In the genomic region with DNA sequence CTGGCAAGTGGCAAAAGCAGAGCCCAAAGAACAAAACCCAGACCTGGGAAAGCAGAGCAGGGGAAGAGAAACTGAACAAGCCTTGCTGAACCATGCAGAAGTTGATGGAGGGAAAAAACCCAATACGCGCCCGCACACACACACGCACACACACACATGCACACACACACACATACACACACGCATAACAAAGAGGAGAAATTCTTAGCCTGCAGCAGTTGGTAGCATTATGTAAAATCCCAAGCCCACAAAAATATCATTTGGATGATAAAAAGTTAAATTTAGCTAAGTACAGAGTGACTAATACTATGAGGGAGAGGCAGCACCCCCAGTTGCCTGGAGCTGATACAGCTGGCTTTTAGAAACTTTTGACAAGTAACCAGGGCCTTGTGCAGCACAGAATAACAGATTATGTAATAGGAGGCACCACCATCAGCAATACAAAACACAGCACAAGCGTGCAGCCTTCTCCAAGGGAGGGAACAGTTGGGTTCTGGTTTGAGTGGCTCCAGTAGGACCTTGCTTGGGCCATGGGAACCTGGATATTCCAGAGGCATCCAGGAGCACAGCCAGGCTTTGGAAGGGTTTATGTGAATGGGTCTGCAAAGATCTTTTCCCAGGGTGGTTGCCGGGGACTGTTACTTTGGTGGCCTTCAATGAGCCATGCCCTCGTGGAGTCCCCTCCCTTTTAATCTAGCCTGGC, we compare ENCODE assay signal across 8 cellular contexts. TPM values are rescaled to one million over a fixed set of nuclear protein-coding genes. Genes with fewer than 3 reads are reported as not detected.
A peak's percentile ranks its signal among the peaks of the same experiment; 100 is the strongest.
DNase-seq lines count a peak whose midpoint lies in the region; TF ChIP-seq lines count a peak whose summit lies in the region.

No MANE protein-coding gene starts in this region.

- H3K27me3 ChIP-seq in OCI-LY1 (ENCODE audit: insufficient read depth, low read length) (no peaks in the 10 kb centered on the region), esophagus (ENCODE audit: control insufficient read depth in 1 of 2, insufficient read depth in 2 of 2, low read length in 2 of 2) (no peaks in the 10 kb centered on the region), osteoblast (ENCODE audit: insufficient read depth, low read length) (no peaks in the 10 kb centered on the region)

- peaks cover 63% of the 10 kb centered on the region for H3K79me2 ChIP-seq in OCI-LY1 (ENCODE audit: insufficient read depth, low read length)
- peaks cover 33% of the 10 kb centered on the region for H3K79me2 ChIP-seq in osteoblast (ENCODE audit: insufficient read depth, low read length)

- H2AFZ ChIP-seq in OCI-LY1 (ENCODE audit: low read length) = no peak overlapping the region
- H2AFZ ChIP-seq in osteoblast (ENCODE audit: low read length) = no peak overlapping the region

- DNase-seq in EH (ENCODE audit: low read depth) (peak; percentile 96), osteoblast (ENCODE audit: insufficient read length, low spot score, missing footprints) (peak; percentile 94), NCI-H526 (lab: John Stamatoyannopoulos, UW) (no peak), retina (no peak), NCI-H2081 treated with DMSO at 0.1 percent for 48 hours (lab: John Stamatoyannopoulos, UW) (no peak), GM13976 (ENCODE audit: low spot score) (no peak)

- H3K9me3 ChIP-seq in OCI-LY1 (ENCODE audit: low read length) = no peaks in the 10 kb centered on the region
- no peaks in the 10 kb centered on the region for H3K9me3 ChIP-seq in esophagus (ENCODE audit: control insufficient read depth in 2 of 2, insufficient read depth in 1 of 2, low read depth in 1 of 2, low read length in 1 of 2)
- no peaks in the 10 kb centered on the region for H3K9me3 ChIP-seq in osteoblast (ENCODE audit: low read depth, low read length)

- no peaks in the 10 kb centered on the region for H3K9me2 ChIP-seq in OCI-LY1 (ENCODE audit: low read depth, low read length)

- TF ChIP-seq CTCF in OCI-LY1 (IDR thresholded peaks at IDR 0.05; ENCODE audit: low read length) (no peak), osteoblast (IDR thresholded peaks at IDR 0.05; ENCODE audit: extremely low read depth, low read depth, low read length) (no peak), GM13976 (IDR thresholded peaks at IDR 0.05; ENCODE audit: borderline replicate concordance, control extremely low read depth, extremely low read depth, insufficient read depth, missing control alignments) (no peak)

- H3K36me3 ChIP-seq in OCI-LY1 (ENCODE audit: insufficient read depth, low read length) = peaks cover 27% of the 10 kb centered on the region; the same call in 1 of the 2 replicates
- H3K36me3 ChIP-seq in esophagus (ENCODE audit: control insufficient read depth in 2 of 2, insufficient read depth in 2 of 2, low read length in 1 of 2) = no peaks in the 10 kb centered on the region
- H3K36me3 ChIP-seq in osteoblast (ENCODE audit: insufficient read depth, low read length) = no peaks in the 10 kb centered on the region

- H4K20me1 ChIP-seq in OCI-LY1 (ENCODE audit: insufficient read depth, low read length) (no peaks in the 10 kb centered on the region), osteoblast (ENCODE audit: insufficient read depth, low read length) (peaks cover 42% of the 10 kb centered on the region)

- H3F3A ChIP-seq in OCI-LY1 (ENCODE audit: insufficient read depth, low read length) = no peaks in the 10 kb centered on the region; the same call in 1 of the 2 replicates

- WGBS in esophagus, 2 donors = 32 to 48% methylated on average over 8 of the region's 8 CpGs

- H3K4me1 ChIP-seq in OCI-LY1 (ENCODE audit: insufficient read depth, low read length, severe bottlenecking) (peaks cover 95% of the 10 kb centered on the region), esophagus (ENCODE audit: control insufficient read depth in 2 of 2, insufficient read depth in 2 of 2, low read length in 1 of 2) (peaks cover 13 to 16% of the 10 kb centered on the region in 2 donors), osteoblast (ENCODE audit: insufficient read depth, low read length) (peaks cover 34% of the 10 kb centered on the region)

- in situ Hi-C loops in GM13976 (cut with MboI; ENCODE audit: low sequenced_read_pairs, unreplicated experiment) = no loop called here

- peak overlapping the region; percentile 100 for H3K27ac ChIP-seq in OCI-LY1 (ENCODE audit: low read depth, low read length, poor library complexity, severe bottlenecking)
- peak overlapping the region; percentile 49 to 85 for H3K27ac ChIP-seq in esophagus (ENCODE audit: low read depth in 2 of 2, low read length in 1 of 2)
- peak overlapping the region; percentile 50 for H3K27ac ChIP-seq in osteoblast (ENCODE audit: low read depth, low read length)

- H3K9ac ChIP-seq in OCI-LY1 (ENCODE audit: low read length) = peak overlapping the region; percentile 34

- peak overlapping the region; percentile 10 for H3K4me3 ChIP-seq in OCI-LY1 (ENCODE audit: low read depth, low read length, poor library complexity, severe bottlenecking)
- H3K4me3 ChIP-seq in esophagus (ENCODE audit: low read depth in 1 of 2, low read length in 2 of 2) = no peak overlapping the region
- peak overlapping the region; percentile 15 for H3K4me3 ChIP-seq in osteoblast (ENCODE audit: insufficient read depth, low read length)

- H3K4me2 ChIP-seq in OCI-LY1 (ENCODE audit: low read length) (peak overlapping the region; percentile 17), osteoblast (ENCODE audit: insufficient read depth, low read length) (peak overlapping the region; percentile 72)

RNA-seq across cellular contexts. Expression of gene PITPNM2, which starts 35.3 kb away (rescaled TPM):
- polyA plus RNA-seq in esophagus = 1 to 10 TPM; 4.1 to 7.8 TPM
- 3.3 and 6.5 TPM in 2 replicates for total RNA-seq in osteoblast

Comparison
In these comparisons a context has a peak if more than half of its experiments do, and no peak if none do; other contexts are left out.
1. DNase-seq: peak in EH (single experiment) and osteoblast (single experiment); none in NCI-H526 (0 of 2), retina (single experiment), NCI-H2081 treated with DMSO at 0.1 percent for 48 hours (single experiment) and GM13976 (single experiment).
2. H3K27ac ChIP-seq: peak in every context shown above with its lines; median percentile 100 in OCI-LY1; 67 in esophagus; 50 in osteoblast.
3. H3K4me3 ChIP-seq: peak in OCI-LY1 (single experiment) and osteoblast (single experiment); none in esophagus (0 of 2).